In the genomic region with DNA sequence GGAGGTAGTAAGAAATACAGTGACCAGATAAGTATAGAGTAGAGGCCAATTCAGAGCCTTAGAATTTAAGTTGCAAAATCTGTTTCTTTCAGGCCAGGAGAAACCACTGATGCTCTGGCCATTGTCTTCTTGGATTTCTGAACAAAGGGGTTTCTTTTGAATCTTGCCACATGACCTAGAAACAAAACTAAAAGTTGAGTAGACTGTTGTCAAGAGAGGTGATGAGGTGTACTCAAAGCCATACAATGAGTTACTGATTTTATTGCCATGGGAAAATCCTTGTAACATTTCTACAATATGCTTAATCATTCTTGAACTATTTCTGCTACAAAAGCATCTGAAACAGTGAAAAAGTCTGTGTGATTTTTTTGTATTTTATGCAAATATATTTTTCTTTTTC, we compare ENCODE assay signal across 29 cellular contexts.
DNase-seq lines count a peak whose midpoint lies in the region; ATAC-seq and TF ChIP-seq lines count a peak whose summit lies in the region.
"Had no signal": no experiment of that assay in that cellular context is flagged by ENCODE, and none has a peak within 500 bp of the region (broad histone marks: within the 10 kb centered on the region; RNA-seq: fewer than 3 reads in every experiment).

No MANE protein-coding gene starts in this region.

- no peak overlapping the region for H3K4me2 ChIP-seq in OCI-LY7 (ENCODE audit: low read length)
- H3K4me2 ChIP-seq: hepatocyte had no signal

- BruUV-seq in OCI-LY7 (replicated peaks; lab: Mats Ljungman, UMichigan), result no TSS peak

- ATAC-seq in foreskin keratinocyte (no peak), psoas muscle (no peak), HG02678 (IDR thresholded peaks at IDR 0.05; ENCODE audit: unreplicated experiment) (no peak)
- ATAC-seq: CD8-positive, alpha-beta T cell; gastrocnemius medialis; left lung had no signal

- CTCF ChIA-PET in OCI-LY7 (lab: Charles Lee; ENCODE audit: unreplicated experiment), result no interaction called here

- H2AFZ ChIP-seq in OCI-LY7 (ENCODE audit: low read length), result peak overlapping the region; percentile 35; the same call in 1 of the 2 replicates
- H2AFZ ChIP-seq: hepatocyte had no signal

- TF ChIP-seq CTCF in OCI-LY7 (conservative IDR thresholded peaks at IDR 0.05; ENCODE audit: low read length) (no peak), foreskin keratinocyte (conservative IDR thresholded peaks at IDR 0.05) (no peak), psoas muscle (IDR thresholded peaks at IDR 0.05) (no peak)

- H3K79me2 ChIP-seq in OCI-LY7 (ENCODE audit: insufficient read depth, low read depth, low read length), result no peaks in the 10 kb centered on the region
- H3K79me2 ChIP-seq: hepatocyte had no signal

- H3K4me3 ChIP-seq in OCI-LY7 (ENCODE audit: low read depth, low read length, poor library complexity, severe bottlenecking), result no peak overlapping the region
- no peak overlapping the region for H3K4me3 ChIP-seq in psoas muscle
- H3K4me3 ChIP-seq: colonic mucosa, gastrocnemius medialis, HAP-1, hepatocyte, left lung, SJCRH30 had no signal

- no peaks in the 10 kb centered on the region for H3K4me1 ChIP-seq in OCI-LY7 (ENCODE audit: insufficient read depth, low read length, poor library complexity, severe bottlenecking)
- H3K4me1 ChIP-seq in foreskin keratinocyte, result no peaks in the 10 kb centered on the region
- peaks cover 15% of the 10 kb centered on the region for H3K4me1 ChIP-seq in psoas muscle
- H3K4me1 ChIP-seq: colonic mucosa, HAP-1, left lung, SJCRH30 had no signal

- H3K36me3 ChIP-seq in OCI-LY7 (ENCODE audit: insufficient read depth, low read length) (no peaks in the 10 kb centered on the region; the same call in 1 of the 2 replicates), psoas muscle (ENCODE audit: insufficient read depth in 1 of 2, low read depth in 1 of 2) (no peaks in the 10 kb centered on the region)
- H3K36me3 ChIP-seq: colonic mucosa, gastrocnemius medialis, HAP-1, left lung, neutrophil, SJCRH30 had no signal

- H3K9me3 ChIP-seq in OCI-LY7 (ENCODE audit: low read length) (peaks cover 18% of the 10 kb centered on the region), psoas muscle (peaks cover 8% of the 10 kb centered on the region)
- H3K9me3 ChIP-seq: colonic mucosa, gastrocnemius medialis, HAP-1, neutrophil, SJCRH30 had no signal

- H3K27me3 ChIP-seq in foreskin keratinocyte, result no peaks in the 10 kb centered on the region
- H3K27me3 ChIP-seq in psoas muscle (ENCODE audit: insufficient read depth in 3 of 3, low read length in 2 of 3), result no peaks in the 10 kb centered on the region
- H3K27me3 ChIP-seq: colonic mucosa, gastrocnemius medialis, hepatocyte, left lung, neutrophil, SJCRH30 had no signal

- H3K9me2 ChIP-seq in OCI-LY7 (ENCODE audit: insufficient read depth, low read length), result no peaks in the 10 kb centered on the region

- POLR2A ChIA-PET in OCI-LY7 (lab: Charles Lee), result no interaction called here

- H4K20me1 ChIP-seq in OCI-LY7 (ENCODE audit: insufficient read depth, low read length), result no peaks in the 10 kb centered on the region

- peak; percentile 45 for DNase-seq in GM04504 (ENCODE audit: low read depth)
- DNase-seq in OCI-LY7 (ENCODE audit: low spot score), result no peak
- DNase-seq in foreskin keratinocyte, result peak; percentile 9 to 54
- no peak for DNase-seq in psoas muscle
- no peak for DNase-seq in NK-92 treated with Interleukin-12 subunit alpha and Interleukin-12 subunit beta, amount 100 ng/mL, for 24 hours (lab: John Stamatoyannopoulos, UW)
- no peak for DNase-seq in posterior cingulate gyrus
- DNase-seq: activated CD4-positive, alpha-beta T cell treated with anti-CD3 and anti-CD28 coated beads, Interleukin-2, amount 50 U/mL, for 48 hours; activated CD4-positive, CD25-positive, alpha-beta regulatory T cell; activated CD8-positive, alpha-beta memory T cell treated with anti-CD3 and anti-CD28 coated beads, Interleukin-2, amount 50 U/mL, for 4 hours; AML-193; anterior cingulate cortex; CD8-positive, alpha-beta T cell; colonic mucosa; DMS 273 treated with DMSO at 0.1 percent for 48 hours; effector memory CD4-positive, alpha-beta T cell; gastrocnemius medialis; Kasumi-1; left lung; mesendoderm; NCI-H1092; NCI-H187; NCI-H2171; NCI-H524; SJCRH30; stimulated activated naive CD4-positive, alpha-beta T cell treated with Interleukin-2 at 50 U/mL for 16 hours had no signal

- no peak overlapping the region for H3K27ac ChIP-seq in OCI-LY7 (ENCODE audit: low read depth, low read length, poor library complexity, severe bottlenecking)
- peak overlapping the region; percentile 32 for H3K27ac ChIP-seq in foreskin keratinocyte
- no peak overlapping the region for H3K27ac ChIP-seq in psoas muscle
- H3K27ac ChIP-seq: colonic mucosa, gastrocnemius medialis, hepatocyte, left lung, neutrophil, SJCRH30 had no signal

- intact Hi-C loops in OCI-LY7 (cut with micrococcal nuclease; ENCODE audit: unreplicated experiment), result no loop called here
- intact Hi-C loops in psoas muscle (cut with DNase I), result no loop called here
- intact Hi-C loops in posterior cingulate gyrus (cut with DNase I), result no loop called here

Comparison
In these comparisons a context has a peak if more than half of its experiments do, and no peak if none do; other contexts are left out.
1. DNase-seq: peak in GM04504 (single experiment) and foreskin keratinocyte (2 of 2); none in OCI-LY7 (single experiment), psoas muscle (0 of 2), NK-92 treated with Interleukin-12 subunit alpha and Interleukin-12 subunit beta, amount 100 ng/mL, for 24 hours (single experiment) and posterior cingulate gyrus (0 of 10).